11 cellular contexts compared by ENCODE assay signal in the genomic region with DNA sequence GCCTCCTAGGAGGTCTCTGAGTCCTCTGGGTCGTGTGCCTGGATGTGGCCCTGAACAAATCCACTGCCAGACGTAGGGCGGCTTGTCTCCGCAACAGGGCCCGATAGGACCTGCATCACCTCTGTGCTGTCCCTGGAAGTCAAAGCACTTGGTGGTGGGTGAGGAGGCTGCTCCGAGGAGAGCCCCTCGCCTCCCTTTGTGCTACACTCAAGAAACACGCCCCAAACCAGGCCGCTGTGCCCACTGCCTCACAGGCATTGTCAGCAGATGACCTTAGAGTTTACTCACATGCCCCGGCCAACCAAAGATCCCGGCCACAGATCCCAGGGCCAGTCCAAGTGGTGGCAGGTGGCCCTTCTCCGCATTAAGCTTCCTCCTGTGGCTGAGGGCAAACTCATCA.
DNase-seq lines count a peak whose midpoint lies in the region; ATAC-seq and TF ChIP-seq lines count a peak whose summit lies in the region.
"Had no signal": no experiment of that assay in that cellular context is flagged by ENCODE, and none has a peak within 500 bp of the region (broad histone marks: within the 10 kb centered on the region; RNA-seq: fewer than 3 reads in every experiment).

No MANE protein-coding gene starts in this region.

- H3K4me3 ChIP-seq in mesodermal cell (ENCODE audit: extremely low read depth, insufficient read depth, low read length, poor library complexity, severe bottlenecking) (no peak overlapping the region), skin epidermis (no peak overlapping the region)
- no peak overlapping the region for H3K4me3 ChIP-seq in effector memory CD4-positive, alpha-beta T cell (ENCODE audit: insufficient read depth, low read depth, low read length, poor library complexity, severe bottlenecking)

- H3K27me3 Mint-ChIP-seq in Calu3 (ENCODE audit: unreplicated experiment), result peaks cover 22% of the 10 kb centered on the region

- intact Hi-C loops in Calu3 (cut with micrococcal nuclease; ENCODE audit: unreplicated experiment), result no loop called here
- intact Hi-C loops in head of caudate nucleus (cut with DNase I), result no loop called here

- CTCF ChIA-PET in Calu3 (lab: Charles Lee), result no interaction called here

- peaks cover 3% of the 10 kb centered on the region for H3K9me3 ChIP-seq in mesodermal cell (ENCODE audit: control insufficient read depth, low read length)
- no peaks in the 10 kb centered on the region for H3K9me3 ChIP-seq in effector memory CD4-positive, alpha-beta T cell (ENCODE audit: control insufficient read depth, low read length)

- WGBS in mesodermal cell (ENCODE audit: insufficient coverage in 2 of 2), 2 experiments, result 95 to 97% methylated on average over 11 to 12 of the region's 12 CpGs

- no peaks in the 10 kb centered on the region for H3K9me3 Mint-ChIP-seq in Calu3 (ENCODE audit: low read depth, unreplicated experiment)

- ATAC-seq in GM18519 (IDR thresholded peaks at IDR 0.05; ENCODE audit: low FRiP score, unreplicated experiment), result no peak
- ATAC-seq: activated CD4-positive, CD25-positive, alpha-beta regulatory T cell treated with anti-CD3 and anti-CD28 coated beads, Interleukin-2, amount 50 U/mL, for 24 hours had no signal

- H3K36me3 Mint-ChIP-seq in Calu3 (ENCODE audit: insufficient read depth, unreplicated experiment), result peaks cover 82% of the 10 kb centered on the region

- H3K4me1 ChIP-seq in mesodermal cell (ENCODE audit: control insufficient read depth, insufficient read depth, low read length, poor library complexity, severe bottlenecking), result peaks cover 19% of the 10 kb centered on the region
- peaks cover 18% of the 10 kb centered on the region for H3K4me1 ChIP-seq in effector memory CD4-positive, alpha-beta T cell (ENCODE audit: control insufficient read depth, insufficient read depth, low read length, poor library complexity, severe bottlenecking)

- BruUV-seq in Calu3 (replicated peaks; lab: Mats Ljungman, UMichigan), result no TSS peak

- peak overlapping the region; percentile 48 for H3K27ac Mint-ChIP-seq in Calu3 (ENCODE audit: unreplicated experiment)

- no peaks in the 10 kb centered on the region for H3K36me3 ChIP-seq in mesodermal cell (ENCODE audit: control insufficient read depth, insufficient read depth, low read length)
- no peaks in the 10 kb centered on the region for H3K36me3 ChIP-seq in effector memory CD4-positive, alpha-beta T cell (ENCODE audit: control insufficient read depth, insufficient read depth, low read length)

- H3K4me1 Mint-ChIP-seq in Calu3 (ENCODE audit: low read depth, unreplicated experiment), result peaks cover 20% of the 10 kb centered on the region

- TF ChIP-seq CTCF in Calu3 (IDR thresholded peaks at IDR 0.05; ENCODE audit: unreplicated experiment), result no peak

- peaks cover 7% of the 10 kb centered on the region for H3K27me3 ChIP-seq in effector memory CD4-positive, alpha-beta T cell (replicated peaks; ENCODE audit: control insufficient read depth, insufficient read depth, low read length, poor library complexity, severe bottlenecking)

- no peak for DNase-seq in Calu3
- DNase-seq in caudate nucleus (lab: John Stamatoyannopoulos, UW), result no peak
- no peak for DNase-seq in DMS153 treated with DMSO at 0.1 percent for 48 hours (lab: John Stamatoyannopoulos, UW; ENCODE audit: unreplicated experiment)
- no peak for DNase-seq in head of caudate nucleus
- no peak for DNase-seq in effector memory CD4-positive, alpha-beta T cell
- DNase-seq: activated T-cell treated with anti-CD3 and anti-CD28 coated beads, Interleukin-2, amount 50 U/mL, for 48 hours; stimulated activated CD4-positive, alpha-beta T cell treated with anti-CD3 and anti-CD28 coated beads, Interleukin-12 subunit alpha, Interleukin-12 subunit beta, amount 100 ng/mL, for 4 hours had no signal

- H3K4me3 Mint-ChIP-seq in Calu3 (ENCODE audit: low read depth, unreplicated experiment), result peak overlapping the region; percentile 13

- H3K27ac ChIP-seq in caudate nucleus (ENCODE audit: low read depth, low read length) (peak overlapping the region; percentile 70), mesodermal cell (ENCODE audit: low read depth, low read length, severe bottlenecking) (peak overlapping the region; percentile 89), skin epidermis (peak overlapping the region in 20 of 21 experiments; percentile 27 to 91 (median 74))
- H3K27ac ChIP-seq in effector memory CD4-positive, alpha-beta T cell (ENCODE audit: insufficient read depth, low read length, poor library complexity, severe bottlenecking), result no peak overlapping the region
